In genomic region chr12:115433014-115433634, GRCh38 we compare ENCODE assay signal across 1 cellular context.
TF ChIP-seq lines count a peak whose summit lies in the region.

No MANE protein-coding gene starts in this region.

TF ChIP-seq in HepG2, 621 proteins besides CTCF, POLR2A, EP300 and RAD21 (continued from another document and continues in another):
- peak; percentile 74; the same call in 1 of the 2 replicates for TF ChIP-seq ZNF503 (CRISPR knock-in tag; IDR thresholded peaks at IDR 0.05)
- no peak for TF ChIP-seq ZSCAN12 (CRISPR knock-in tag; IDR thresholded peaks at IDR 0.05)
- TF ChIP-seq ZNF572 (CRISPR knock-in tag; IDR thresholded peaks at IDR 0.05), result no peak
- no peak for TF ChIP-seq SNRNP70 (IDR thresholded peaks at IDR 0.05; ENCODE audit: low read depth, low read length)
- no peak for TF ChIP-seq ZBTB34 (CRISPR knock-in tag; IDR thresholded peaks at IDR 0.05)
- TF ChIP-seq HMG20A (CRISPR knock-in tag; IDR thresholded peaks at IDR 0.05; ENCODE audit: borderline replicate concordance), result peak; percentile 86; the same call in 1 of the 2 replicates
- no peak for TF ChIP-seq SP2 (CRISPR knock-in tag; IDR thresholded peaks at IDR 0.05)
- no peak for TF ChIP-seq YY1 (IDR thresholded peaks at IDR 0.05; ENCODE audit: insufficient read depth, insufficient replicate concordance, low read depth, low read length)
- no peak for TF ChIP-seq NR3C1 (CRISPR knock-in tag; IDR thresholded peaks at IDR 0.05)
- TF ChIP-seq CREB1 (IDR thresholded peaks at IDR 0.05), result no peak
- TF ChIP-seq CREB1 (CRISPR knock-in tag; IDR thresholded peaks at IDR 0.05), result peak; percentile 55
- TF ChIP-seq ARID3A (IDR thresholded peaks at IDR 0.05; ENCODE audit: low read depth, low read length), result 0 out of 2 replicates have a peak, but pooled peaks have one; percentile 37
- peak; percentile 96 for TF ChIP-seq ZSCAN25 (CRISPR knock-in tag; IDR thresholded peaks at IDR 0.05)
- peak; percentile 69 for TF ChIP-seq ZNF614 (CRISPR knock-in tag; IDR thresholded peaks at IDR 0.05; ENCODE audit: borderline replicate concordance)
- TF ChIP-seq ADNP (CRISPR knock-in tag; IDR thresholded peaks at IDR 0.05), result peak; percentile 39; the same call in 1 of the 2 replicates
- TF ChIP-seq HIC2 (CRISPR knock-in tag; IDR thresholded peaks at IDR 0.05; ENCODE audit: low read depth), result peak; percentile 78; the same call in 1 of the 2 replicates
- no peak for TF ChIP-seq ZNF629 (CRISPR knock-in tag; conservative IDR thresholded peaks at IDR 0.05)
- TF ChIP-seq DMAP1 (CRISPR knock-in tag; IDR thresholded peaks at IDR 0.05), result peak; percentile 58; the same call in 1 of the 2 replicates
- TF ChIP-seq ZNF781 (CRISPR knock-in tag; IDR thresholded peaks at IDR 0.05; ENCODE audit: borderline replicate concordance, not compliant biosample characterization), result no peak
- TF ChIP-seq GPBP1L1 (CRISPR knock-in tag; IDR thresholded peaks at IDR 0.05), result no peak
- TF ChIP-seq JUN (CRISPR knock-in tag; IDR thresholded peaks at IDR 0.05), result no peak
- TF ChIP-seq ZNF891 (CRISPR knock-in tag; IDR thresholded peaks at IDR 0.05), result no peak
- peak; percentile 36; the same call in 1 of the 2 replicates for TF ChIP-seq ZNF740 (CRISPR knock-in tag; IDR thresholded peaks at IDR 0.05)
- no peak for TF ChIP-seq ZNF570 (CRISPR knock-in tag; IDR thresholded peaks at IDR 0.05; ENCODE audit: borderline replicate concordance)
- no peak for TF ChIP-seq ZBTB46 (CRISPR knock-in tag; IDR thresholded peaks at IDR 0.05; ENCODE audit: borderline replicate concordance)
- TF ChIP-seq PTBP1 (IDR thresholded peaks at IDR 0.05; ENCODE audit: low read depth, low read length, poor library complexity, severe bottlenecking), result no peak
- peak; percentile 96 for TF ChIP-seq MED1 (CRISPR knock-in tag; IDR thresholded peaks at IDR 0.05)
- peak; percentile 58; the same call in 1 of the 2 replicates for TF ChIP-seq ZNF124 (CRISPR knock-in tag; IDR thresholded peaks at IDR 0.05)
- TF ChIP-seq THAP11 (CRISPR knock-in tag; IDR thresholded peaks at IDR 0.05), result peak; percentile 58; the same call in 1 of the 2 replicates
- TF ChIP-seq UBTF (CRISPR knock-in tag; IDR thresholded peaks at IDR 0.05), result 0 out of 2 replicates have a peak, but pooled peaks have one; percentile 18
- TF ChIP-seq XBP1 (CRISPR knock-in tag; IDR thresholded peaks at IDR 0.05), result no peak
- no peak for TF ChIP-seq ZNF883 (CRISPR knock-in tag; IDR thresholded peaks at IDR 0.05; ENCODE audit: not compliant biosample characterization)
- TF ChIP-seq MAZ (IDR thresholded peaks at IDR 0.05; ENCODE audit: borderline replicate concordance, low read depth, low read length), result no peak
- no peak for TF ChIP-seq MAZ (CRISPR knock-in tag; IDR thresholded peaks at IDR 0.05; ENCODE audit: low read depth)
- TF ChIP-seq YEATS4 (CRISPR knock-in tag; IDR thresholded peaks at IDR 0.05; ENCODE audit: borderline replicate concordance), result peak; percentile 16; the same call in 1 of the 2 replicates
- no peak for TF ChIP-seq CCAR2 (optimal IDR thresholded peaks at IDR 0.05; ENCODE audit: low read depth, low read length)
- TF ChIP-seq ZBTB21 (CRISPR knock-in tag; IDR thresholded peaks at IDR 0.05), result no peak
- no peak for TF ChIP-seq KLF13 (CRISPR knock-in tag; IDR thresholded peaks at IDR 0.05)
- no peak for TF ChIP-seq ZNF670 (CRISPR knock-in tag; IDR thresholded peaks at IDR 0.05; ENCODE audit: borderline replicate concordance)
- peak; percentile 68; the same call in 1 of the 2 replicates for TF ChIP-seq HDAC1 (CRISPR knock-in tag; IDR thresholded peaks at IDR 0.05)
- no peak for TF ChIP-seq BHLHE40 (IDR thresholded peaks at IDR 0.05; ENCODE audit: low read length)
- no peak for TF ChIP-seq HNRNPK (IDR thresholded peaks at IDR 0.05; ENCODE audit: low read depth, low read length, poor library complexity, severe bottlenecking)
- no peak for TF ChIP-seq MAFG (CRISPR knock-in tag; IDR thresholded peaks at IDR 0.05)
- TF ChIP-seq TARDBP (CRISPR knock-in tag; IDR thresholded peaks at IDR 0.05), result peak; percentile 67
- TF ChIP-seq ETS1 (CRISPR knock-in tag; IDR thresholded peaks at IDR 0.05), result no peak
- 0 out of 2 replicates have a peak, but pooled peaks have one; percentile 10 for TF ChIP-seq ZNF12 (CRISPR knock-in tag; IDR thresholded peaks at IDR 0.05)
- no peak for TF ChIP-seq ZNF18 (CRISPR knock-in tag; IDR thresholded peaks at IDR 0.05; ENCODE audit: insufficient replicate concordance)
- TF ChIP-seq SUZ12 (IDR thresholded peaks at IDR 0.05; ENCODE audit: low read depth, low read length), result no peak
- TF ChIP-seq ZNF598 (CRISPR knock-in tag; IDR thresholded peaks at IDR 0.05; ENCODE audit: borderline replicate concordance), result no peak
- no peak for TF ChIP-seq RARG (CRISPR knock-in tag; IDR thresholded peaks at IDR 0.05; ENCODE audit: low read depth)
- TF ChIP-seq DNMT3B (CRISPR knock-in tag; conservative IDR thresholded peaks at IDR 0.05), result no peak
- peak in 1 of 2 experiments; percentile 85; a peak in 2 of 4 replicates for TF ChIP-seq ATF4 (CRISPR knock-in tag; IDR thresholded peaks at IDR 0.05)
- no peak for TF ChIP-seq ZNF678 (CRISPR knock-in tag; IDR thresholded peaks at IDR 0.05)
- TF ChIP-seq ZNF496 (CRISPR knock-in tag; IDR thresholded peaks at IDR 0.05; ENCODE audit: insufficient replicate concordance), result no peak
